ENCODE assay signal across 23 cellular contexts in the genomic region with DNA sequence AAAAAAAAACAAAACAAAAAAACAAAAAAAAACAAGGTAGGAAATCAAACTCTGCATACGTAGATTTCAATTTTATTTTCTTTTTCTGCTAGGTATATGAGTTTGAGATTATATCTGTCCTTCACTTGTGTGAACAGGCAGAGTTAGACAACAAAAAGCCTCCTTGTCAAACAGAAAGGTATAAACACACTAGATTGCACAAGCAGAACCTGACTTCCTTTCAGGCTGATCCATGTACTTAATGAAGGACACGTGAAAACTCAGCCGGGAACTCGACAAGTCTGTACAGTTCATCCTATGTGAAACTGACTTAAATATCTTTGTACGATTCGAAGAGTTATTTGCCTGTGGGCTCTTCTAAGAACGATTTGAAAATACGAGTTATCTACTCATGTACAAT.
DNase-seq lines count a peak whose midpoint lies in the region; ATAC-seq, FAIRE-seq and TF ChIP-seq lines count a peak whose summit lies in the region.
"Had no signal": no experiment of that assay in that cellular context is flagged by ENCODE, and none has a peak within 500 bp of the region (broad histone marks: within the 10 kb centered on the region; RNA-seq: fewer than 3 reads in every experiment).

No MANE protein-coding gene starts in this region.

- H3K9me3 ChIP-seq in HepG2 (ENCODE audit: low read length): peaks cover 7% of the 10 kb centered on the region; the same call in 1 of the 2 replicates
- no peaks in the 10 kb centered on the region for H3K9me3 ChIP-seq in upper lobe of right lung
- H3K9me3 ChIP-seq in Karpas-422 (ENCODE audit: low read length): no peaks in the 10 kb centered on the region

- TF ChIP-seq CTCF in bronchial epithelial cell (IDR thresholded peaks at IDR 0.05; ENCODE audit: insufficient read depth, low read length, severe bottlenecking) (no peak), HepG2 (CRISPR knock-in tag; IDR thresholded peaks at IDR 0.05) (no peak), upper lobe of right lung (IDR thresholded peaks at IDR 0.05) (no peak), coronary artery (IDR thresholded peaks at IDR 0.05) (no peak)

- H3K4me2 ChIP-seq in HepG2 (ENCODE audit: low read depth, low read length) (peak overlapping the region; percentile 73), Karpas-422 (ENCODE audit: low read depth, low read length, poor library complexity, severe bottlenecking) (no peak overlapping the region)

- H4K20me1 ChIP-seq in HepG2 (ENCODE audit: insufficient read depth, low read length): no peaks in the 10 kb centered on the region
- no peaks in the 10 kb centered on the region for H4K20me1 ChIP-seq in Karpas-422 (ENCODE audit: insufficient read depth, low read depth, low read length)

- WGBS in HepG2 (ENCODE audit: low lambda C conversion rate): under 1% methylated on average over 8 of the region's 8 CpGs

- TF ChIP-seq RAD21 in HepG2 (CRISPR knock-in tag; IDR thresholded peaks at IDR 0.05): no peak

- CTCF ChIA-PET in HepG2 (lab: Yijun Ruan, JAX; ENCODE audit: low intra/inter-chr PET ratio, low total read pairs): no interaction called here

- no peak for TF ChIP-seq POLR2A in HepG2 (IDR thresholded peaks at IDR 0.05; ENCODE audit: insufficient read depth in 1 of 2, low read depth in 2 of 2, low read length in 2 of 2)

- peak overlapping the region; percentile 71 for H3K27ac ChIP-seq in HepG2 (ENCODE audit: extremely low read length, insufficient read depth, low read length)
- H3K27ac ChIP-seq in upper lobe of right lung: no peak overlapping the region
- no peak overlapping the region for H3K27ac ChIP-seq in coronary artery
- no peak overlapping the region for H3K27ac ChIP-seq in Karpas-422 (ENCODE audit: low read length)
- H3K27ac ChIP-seq: C4-2B had no signal

- peaks cover 52% of the 10 kb centered on the region for H3K4me1 ChIP-seq in HepG2 (ENCODE audit: insufficient read depth, low read length)
- no peaks in the 10 kb centered on the region for H3K4me1 ChIP-seq in upper lobe of right lung
- H3K4me1 ChIP-seq in Karpas-422 (ENCODE audit: low read length): no peaks in the 10 kb centered on the region

- H2AFZ ChIP-seq in HepG2 (ENCODE audit: low read length) (no peak overlapping the region), Karpas-422 (ENCODE audit: low read length) (no peak overlapping the region)

- in situ Hi-C loops in HepG2 (cut with HindIII; ENCODE audit: extremely low pct_ligation_motif_present, low pct_unique_long_range_greater_than_20kb): loop anchor here (10.0 kb wide), 2 partner anchors 73 to 297 kb away; no protein-coding TSS in a partner anchor

- no peaks in the 10 kb centered on the region for H3K27me3 ChIP-seq in bronchial epithelial cell (ENCODE audit: control insufficient read depth, insufficient read depth, low read length)
- no peaks in the 10 kb centered on the region for H3K27me3 ChIP-seq in HepG2 (ENCODE audit: control insufficient read depth in 1 of 2, insufficient read depth in 2 of 2, low read length in 2 of 2)
- no peaks in the 10 kb centered on the region for H3K27me3 ChIP-seq in upper lobe of right lung
- no peaks in the 10 kb centered on the region for H3K27me3 ChIP-seq in Karpas-422 (ENCODE audit: low read length)

- H3K4me3 ChIP-seq in bronchial epithelial cell (ENCODE audit: low read depth, low read length): no peak overlapping the region
- peak overlapping the region; percentile 15 to 40 (median 38); a peak in 2 of 6 replicates for H3K4me3 ChIP-seq in HepG2 (replicated peaks in 1 of 3; ENCODE audit: insufficient read depth in 1 of 3, low read depth in 2 of 3, low read length in 3 of 3)
- no peak overlapping the region for H3K4me3 ChIP-seq in upper lobe of right lung
- no peak overlapping the region for H3K4me3 ChIP-seq in coronary artery
- H3K4me3 ChIP-seq in Karpas-422 (ENCODE audit: low read length): no peak overlapping the region

- intact Hi-C loops in HepG2 (cut with micrococcal nuclease; ENCODE audit: unreplicated experiment): loop anchor here (1.0 to 10.0 kb wide), 4 partner anchors 36 to 789 kb away; no protein-coding TSS in a partner anchor
- intact Hi-C loops in upper lobe of right lung (cut with DNase I): no loop called here

- FAIRE-seq in bronchial epithelial cell (lab: Jason Lieb, UNC) (no peak), HepG2 (lab: Jason Lieb, UNC) (no peak)
- FAIRE-seq: GM12892 had no signal

- POLR2A ChIA-PET in HepG2 (lab: Yijun Ruan, JAX): interaction anchor here (1.4 kb wide), 1 partner anchor 80 kb away, joined by 5 read pairs; no protein-coding TSS in a partner anchor

- DNase-seq in NCI-H82 treated with DMSO at 0.1 percent for 48 hours (lab: John Stamatoyannopoulos, UW; ENCODE audit: unreplicated experiment): peak; percentile 75
- DNase-seq in bronchial epithelial cell (ENCODE audit: low read depth): peak; percentile 94
- DNase-seq in HepG2 (ENCODE audit: low spot score): peak; percentile 87
- no peak for DNase-seq in upper lobe of right lung
- DNase-seq in coronary artery (ENCODE audit: low spot score): no peak
- no peak for DNase-seq in Karpas-422
- DNase-seq: activated CD4-positive, alpha-beta memory T cell treated with anti-CD3 and anti-CD28 coated beads for 36 hours; activated effector memory CD4-positive, alpha-beta T cell treated with anti-CD3 and anti-CD28 coated beads, Interleukin-2, amount 50 U/mL, for 16 hours; activated naive CD8-positive, alpha-beta T cell treated with anti-CD3 and anti-CD28 coated beads, Interleukin-2, amount 10 ng/mL, durations not matched to agents 7 days and 5 days; endodermal cell; IMR-90; NCI-H2081 treated with DMSO at 0.1 percent for 48 hours; NCI-H345; nucleus accumbens; PC-3; SHP77; stimulated activated CD4-positive, alpha-beta T cell treated with anti-CD3 and anti-CD28 coated beads, Interleukin-4, amount 100 ng/mL, for 24 hours; stimulated activated naive B cell treated with anti-CD40 and anti-IgM and Interleukin-4, amounts not matched to agents 10 μg/mL and 1 μg/mL and 100 μg/mL, for 72 hours; SW 1271; T1000 had no signal

- no peaks in the 10 kb centered on the region for H3K9me2 ChIP-seq in Karpas-422 (replicated peaks; ENCODE audit: insufficient read depth, low read length)

- no TSS peak for BruUV-seq in HepG2 (replicated peaks; lab: Mats Ljungman, UMichigan)

- H3K79me2 ChIP-seq in HepG2 (ENCODE audit: insufficient read depth, low read length) (no peaks in the 10 kb centered on the region), Karpas-422 (ENCODE audit: low read length) (no peaks in the 10 kb centered on the region)

- peak overlapping the region; percentile 47; the same call in 1 of the 2 replicates for H3K9ac ChIP-seq in HepG2 (ENCODE audit: insufficient read depth, low read depth, low read length)
- H3K9ac ChIP-seq in Karpas-422 (ENCODE audit: low read length): no peak overlapping the region

- ATAC-seq in HepG2: peak; percentile 79
- peak; percentile 40 for ATAC-seq in upper lobe of right lung
- ATAC-seq in GM18873 (IDR thresholded peaks at IDR 0.05; ENCODE audit: low FRiP score, unreplicated experiment): no peak
- ATAC-seq: PC-3; stimulated activated naive B cell treated with anti-CD40 and anti-IgM and Interleukin-4, amounts not matched to agents 10 μg/mL and 1 μg/mL and 100 μg/mL, for 72 hours had no signal

- H3K36me3 ChIP-seq in bronchial epithelial cell (ENCODE audit: control insufficient read depth, insufficient read depth, low read length): no peaks in the 10 kb centered on the region
- no peaks in the 10 kb centered on the region for H3K36me3 ChIP-seq in HepG2 (replicated peaks in 1 of 2; ENCODE audit: control insufficient read depth in 1 of 2, insufficient read depth in 2 of 2, low read length in 2 of 2)
- H3K36me3 ChIP-seq in upper lobe of right lung: no peaks in the 10 kb centered on the region
- H3K36me3 ChIP-seq in Karpas-422 (ENCODE audit: insufficient read depth, low read length): no peaks in the 10 kb centered on the region

- peak; percentile 45 to 92; a peak in 2 of 4 replicates for TF ChIP-seq EP300 in HepG2 (IDR thresholded peaks at IDR 0.05; ENCODE audit: low read depth in 2 of 2, low read length in 2 of 2)
- TF ChIP-seq EP300 in HepG2 (CRISPR knock-in tag; IDR thresholded peaks at IDR 0.05; ENCODE audit: borderline replicate concordance): peak; percentile 76; the same call in 1 of the 2 replicates

TF ChIP-seq in HepG2, 621 proteins besides CTCF, POLR2A, EP300 and RAD21 (continues in another document):
- TF ChIP-seq ZNF747 (CRISPR knock-in tag; IDR thresholded peaks at IDR 0.05; ENCODE audit: borderline replicate concordance): no peak
- TF ChIP-seq ZNF543 (CRISPR knock-in tag; IDR thresholded peaks at IDR 0.05): no peak
- TF ChIP-seq, protein P1, sequence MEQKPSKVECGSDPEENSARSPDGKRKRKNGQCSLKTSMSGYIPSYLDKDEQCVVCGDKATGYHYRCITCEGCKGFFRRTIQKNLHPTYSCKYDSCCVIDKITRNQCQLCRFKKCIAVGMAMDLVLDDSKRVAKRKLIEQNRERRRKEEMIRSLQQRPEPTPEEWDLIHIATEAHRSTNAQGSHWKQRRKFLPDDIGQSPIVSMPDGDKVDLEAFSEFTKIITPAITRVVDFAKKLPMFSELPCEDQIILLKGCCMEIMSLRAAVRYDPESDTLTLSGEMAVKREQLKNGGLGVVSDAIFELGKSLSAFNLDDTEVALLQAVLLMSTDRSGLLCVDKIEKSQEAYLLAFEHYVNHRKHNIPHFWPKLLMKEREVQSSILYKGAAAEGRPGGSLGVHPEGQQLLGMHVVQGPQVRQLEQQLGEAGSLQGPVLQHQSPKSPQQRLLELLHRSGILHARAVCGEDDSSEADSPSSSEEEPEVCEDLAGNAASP (CRISPR knock-in tag; IDR thresholded peaks at IDR 0.05; ENCODE audit: borderline replicate concordance): peak; percentile 79
- TF ChIP-seq CEBPB (IDR thresholded peaks at IDR 0.05; ENCODE audit: borderline replicate concordance, low read depth, low read length): peak; percentile 92
- no peak for TF ChIP-seq ATM (IDR thresholded peaks at IDR 0.05; ENCODE audit: borderline replicate concordance)
- no peak for TF ChIP-seq ZNF615 (CRISPR knock-in tag; IDR thresholded peaks at IDR 0.05; ENCODE audit: borderline replicate concordance)
- peak; percentile 63; the same call in 1 of the 2 replicates for TF ChIP-seq ZNF205 (CRISPR knock-in tag; IDR thresholded peaks at IDR 0.05)
- TF ChIP-seq ZNF138 (CRISPR knock-in tag; IDR thresholded peaks at IDR 0.05; ENCODE audit: low read depth): no peak
- TF ChIP-seq ZNF749 (CRISPR knock-in tag; IDR thresholded peaks at IDR 0.05; ENCODE audit: borderline replicate concordance): no peak
- TF ChIP-seq ZKSCAN1 (IDR thresholded peaks at IDR 0.05; ENCODE audit: low read length): no peak
- TF ChIP-seq SNAI1 (CRISPR knock-in tag; IDR thresholded peaks at IDR 0.05; ENCODE audit: borderline replicate concordance): no peak
- TF ChIP-seq MATR3 (CRISPR knock-in tag; IDR thresholded peaks at IDR 0.05): no peak
- TF ChIP-seq TMF1 (CRISPR knock-in tag; IDR thresholded peaks at IDR 0.05; ENCODE audit: low read depth): no peak

Comparison
In these comparisons a context has a peak if more than half of its experiments do, and no peak if none do; other contexts are left out.
1. DNase-seq: peak in NCI-H82 treated with DMSO at 0.1 percent for 48 hours (single experiment), bronchial epithelial cell (single experiment) and HepG2 (single experiment); none in upper lobe of right lung (single experiment), coronary artery (single experiment) and Karpas-422 (single experiment).
2. H3K4me3 ChIP-seq: peak in HepG2 (3 of 3); none in bronchial epithelial cell (single experiment), upper lobe of right lung (single experiment), coronary artery (single experiment) and Karpas-422 (single experiment).